In genomic region chr2:20624884-20625485, GRCh38 we compare ENCODE assay signal across 16 cellular contexts. TPM values are rescaled to one million over a fixed set of nuclear protein-coding genes. Genes with fewer than 3 reads are reported as not detected.
DNase-seq lines count a peak whose midpoint lies in the region; ATAC-seq, FAIRE-seq and TF ChIP-seq lines count a peak whose summit lies in the region.
"Had no signal": no experiment of that assay in that cellular context is flagged by ENCODE, and none has a peak within 500 bp of the region (broad histone marks: within the 10 kb centered on the region; RNA-seq: fewer than 3 reads in every experiment).

No MANE protein-coding gene starts in this region.

- no peak overlapping the region for H3K27ac Mint-ChIP-seq in activated CD8-positive, alpha-beta T cell treated with anti-CD3 and anti-CD28 coated beads for 36 hours

- peaks cover 59% of the 10 kb centered on the region for H4K20me1 ChIP-seq in BLaER1

- H3K9me3 ChIP-seq in BLaER1 (no peaks in the 10 kb centered on the region), left lung (no peaks in the 10 kb centered on the region)

- H3K27ac ChIP-seq in BLaER1 = no peak overlapping the region
- H3K27ac ChIP-seq in dorsolateral prefrontal cortex = peak overlapping the region; percentile 12 to 93 (median 79)
- H3K27ac ChIP-seq in left lung = peak overlapping the region in 1 of 2 donors; percentile 62

- no peaks in the 10 kb centered on the region for H3K4me1 Mint-ChIP-seq in activated CD8-positive, alpha-beta T cell treated with anti-CD3 and anti-CD28 coated beads for 36 hours (ENCODE audit: low read depth)

- ATAC-seq in left lung = no peak
- ATAC-seq in sciatic nerve = no peak
- no peak for ATAC-seq in HG03354 (IDR thresholded peaks at IDR 0.05; ENCODE audit: poor library complexity, severe bottlenecking, unreplicated experiment)
- no peak for ATAC-seq in activated CD8-positive, alpha-beta T cell treated with anti-CD3 and anti-CD28 coated beads for 36 hours

- H3K4me3 ChIP-seq in BLaER1 = no peak overlapping the region
- H3K4me3 ChIP-seq in dorsolateral prefrontal cortex = no peak overlapping the region
- no peak overlapping the region for H3K4me3 ChIP-seq in left lung

- no peak overlapping the region for H3K4me3 Mint-ChIP-seq in activated CD8-positive, alpha-beta T cell treated with anti-CD3 and anti-CD28 coated beads for 36 hours

- POLR2A ChIA-PET in activated CD8-positive, alpha-beta T cell treated with anti-CD3 and anti-CD28 coated beads for 36 hours (lab: Charles Lee) = no interaction called here

- H3K9ac ChIP-seq in BLaER1 = no peak overlapping the region

- H3K27me3 Mint-ChIP-seq in activated CD8-positive, alpha-beta T cell treated with anti-CD3 and anti-CD28 coated beads for 36 hours = no peaks in the 10 kb centered on the region

- H3K36me3 ChIP-seq in BLaER1 (peaks cover 44% of the 10 kb centered on the region), left lung (peaks cover 0 to 71% of the 10 kb centered on the region in 2 donors)

- H3K27me3 ChIP-seq in BLaER1 = no peaks in the 10 kb centered on the region
- no peaks in the 10 kb centered on the region for H3K27me3 ChIP-seq in dorsolateral prefrontal cortex
- no peaks in the 10 kb centered on the region for H3K27me3 ChIP-seq in left lung

- H3K4me2 ChIP-seq in BLaER1 = peak overlapping the region; percentile 47

- no peaks in the 10 kb centered on the region for H3K36me3 Mint-ChIP-seq in activated CD8-positive, alpha-beta T cell treated with anti-CD3 and anti-CD28 coated beads for 36 hours (ENCODE audit: low read depth)

- CTCF ChIA-PET in activated CD8-positive, alpha-beta T cell treated with anti-CD3 and anti-CD28 coated beads for 36 hours (lab: Charles Lee) = no interaction called here

- TF ChIP-seq CTCF in dorsolateral prefrontal cortex (IDR thresholded peaks at IDR 0.05 in 54 of 56, conservative IDR thresholded peaks at IDR 0.05 in 2 of 56; ENCODE audit: low read depth in 1 of 56, partially characterized antibody in 56 of 56) (no peak), left lung (IDR thresholded peaks at IDR 0.05) (no peak), D721Med (IDR thresholded peaks at IDR 0.05; ENCODE audit: insufficient read depth, missing control alignments) (no peak)
- no peak for TF ChIP-seq CTCF in activated CD8-positive, alpha-beta T cell treated with anti-CD3 and anti-CD28 coated beads for 36 hours (IDR thresholded peaks at IDR 0.05)

- intact Hi-C loops in dorsolateral prefrontal cortex (cut with DNase I) (loop anchor here in 1 of 2 donors (5.0 kb wide), 1 partner anchor 43 kb away; no protein-coding TSS in a partner anchor), left lung (cut with DNase I) (no loop called here), sciatic nerve (cut with DNase I) (no loop called here)
- intact Hi-C loops in activated CD8-positive, alpha-beta T cell treated with anti-CD3 and anti-CD28 coated beads for 36 hours (cut with micrococcal nuclease) = no loop called here

- DNase-seq in dorsolateral prefrontal cortex (peak in 7 of 10 donors; percentile 2 to 37 (median 26)), left lung (peak; percentile 29 to 50), sciatic nerve (ENCODE audit: low spot score) (peak; percentile 54), SK-N-DZ (ENCODE audit: low spot score) (no peak), D721Med (ENCODE audit: insufficient read length, low spot score) (no peak)
- no peak for DNase-seq in activated CD8-positive, alpha-beta T cell treated with anti-CD3 and anti-CD28 coated beads for 36 hours
- DNase-seq: activated CD4-positive, alpha-beta T cell treated with anti-CD3 and anti-CD28 coated beads, Interleukin-2, amount 50 U/mL, for 1 hour; amniotic stem cell; GF-D8; mammary epithelial cell; RPMI8226; T-helper 9 cell had no signal

- no peak for FAIRE-seq in D721Med (lab: Jason Lieb, UNC)

- H3K9me3 Mint-ChIP-seq in activated CD8-positive, alpha-beta T cell treated with anti-CD3 and anti-CD28 coated beads for 36 hours = no peaks in the 10 kb centered on the region

- H3K4me1 ChIP-seq in BLaER1 = peaks cover 61% of the 10 kb centered on the region
- H3K4me1 ChIP-seq in left lung = no peaks in the 10 kb centered on the region

RNA-seq across cellular contexts. Expression of gene HS1BP3, which starts 25.9 kb away (rescaled TPM):
- total RNA-seq in dorsolateral prefrontal cortex = 10 to 100 TPM; 18.3 to 36.0 (median 26.0) TPM
- total RNA-seq in left lung = 10 to 100 TPM; 36.1 to 39.7 TPM
- total RNA-seq in sciatic nerve = 23.2 TPM
- 10.6 and 18.1 TPM in 2 replicates for polyA plus RNA-seq in SK-N-DZ (2014; cell fraction: cytosol; rRNA removed)
- polyA plus RNA-seq in SK-N-DZ (2014; cell fraction: nucleus; rRNA removed) = 12.7 and 17.9 TPM in 2 replicates
- 1 to 10 TPM; 6.5 to 7.9 TPM for total RNA-seq in activated CD8-positive, alpha-beta T cell treated with anti-CD3 and anti-CD28 coated beads for 36 hours

RNA-seq across cellular contexts. Expression of gene GDF7, which starts 42.0 kb away (rescaled TPM):
- total RNA-seq in dorsolateral prefrontal cortex (10 to 100 TPM in 2 of 120 experiments, 1 to 10 TPM in 117, under 1 TPM in 1; 0.95 to 12.5 (median 4.1) TPM), left lung (under 1 TPM; 0.15 to 0.37 TPM), sciatic nerve (7.6 TPM)
- polyA plus RNA-seq in SK-N-DZ (2014; cell fraction: cytosol; rRNA removed) = not detected in 2 replicates
- polyA plus RNA-seq in SK-N-DZ (2014; cell fraction: nucleus; rRNA removed) = 0.14 TPM in 1 of 2 replicates, not detected in the other
- total RNA-seq in activated CD8-positive, alpha-beta T cell treated with anti-CD3 and anti-CD28 coated beads for 36 hours = not detected
- total RNA-seq: A673, HT-29 had no signal
- polyA plus RNA-seq: mammary epithelial cell had no signal

Comparison
In these comparisons a context has a peak if more than half of its experiments do, and no peak if none do; other contexts are left out.
1. DNase-seq: peak in dorsolateral prefrontal cortex (7 of 10), left lung (2 of 2) and sciatic nerve (single experiment); none in SK-N-DZ (single experiment), activated CD8-positive, alpha-beta T cell treated with anti-CD3 and anti-CD28 coated beads for 36 hours (single experiment) and D721Med (single experiment).